ENCODE assay signal across 15 cellular contexts in genomic region chr4:182804131-182804530, GRCh38.
DNase-seq lines count a peak whose midpoint lies in the region; TF ChIP-seq lines count a peak whose summit lies in the region.
"Had no signal": no experiment of that assay in that cellular context is flagged by ENCODE, and none has a peak within 500 bp of the region (broad histone marks: within the 10 kb centered on the region; RNA-seq: fewer than 3 reads in every experiment).

No MANE protein-coding gene starts in this region.

- no peak overlapping the region for H4K91ac ChIP-seq in neuronal stem cell (ENCODE audit: low read depth, low read length, poor library complexity)

- no peak overlapping the region for H3K9ac ChIP-seq in endodermal cell (ENCODE audit: extremely low read depth, low read length, poor library complexity, severe bottlenecking)
- no peak overlapping the region for H3K9ac ChIP-seq in neuronal stem cell (ENCODE audit: low read depth, low read length, poor library complexity)

- H3K27me3 Mint-ChIP-seq in endodermal cell (ENCODE audit: insufficient read depth), result peaks cover 5% of the 10 kb centered on the region

- H2AK5ac ChIP-seq in neuronal stem cell (ENCODE audit: low read depth, low read length), result no peak overlapping the region

- WGBS in endodermal cell (ENCODE audit: insufficient coverage in 1 of 2, insufficient read length in 1 of 2), 2 experiments, result 64 to 85% methylated on average over 2 to 8 of the region's 8 CpGs
- WGBS in neuronal stem cell (ENCODE audit: extremely low coverage in 2 of 2, insufficient read length in 2 of 2, insufficient replicate concordance in 1 of 2), 2 donors, result no CpG with 5 or more reads among the region's 8 CpGs
- 76% methylated on average over 8 of the region's 8 CpGs for WGBS in prostate gland

- H3K27ac Mint-ChIP-seq in endodermal cell, result no peak overlapping the region
- H3K27ac Mint-ChIP-seq: CD4-positive, alpha-beta memory T cell; GM23338 had no signal

- H3K4me1 ChIP-seq in endodermal cell (ENCODE audit: control insufficient read depth, insufficient read depth, low read length) (no peaks in the 10 kb centered on the region), neuronal stem cell (ENCODE audit: control insufficient read depth in 2 of 2, insufficient read depth in 1 of 2, low read depth in 1 of 2, low read length in 2 of 2) (peaks cover 0 to 8% of the 10 kb centered on the region in 2 donors), prostate gland (replicated peaks) (no peaks in the 10 kb centered on the region)

- H4K8ac ChIP-seq in neuronal stem cell (ENCODE audit: low read depth, low read length), result no peak overlapping the region

- no peak overlapping the region for H2BK5ac ChIP-seq in neuronal stem cell (ENCODE audit: low read length)

- CTCF ChIA-PET in HEK293T (lab: Yijun Ruan, JAX), result no interaction called here

- peaks cover 15% of the 10 kb centered on the region for H3K36me3 ChIP-seq in endodermal cell (ENCODE audit: control insufficient read depth, insufficient read depth, low read length)
- peaks cover 17 to 34% of the 10 kb centered on the region in 2 donors for H3K36me3 ChIP-seq in neuronal stem cell (replicated peaks in 1 of 2; ENCODE audit: control insufficient read depth in 2 of 2, insufficient read depth in 2 of 2, low read length in 2 of 2)
- no peaks in the 10 kb centered on the region for H3K36me3 ChIP-seq in prostate gland

- no peak overlapping the region for H3K4me3 Mint-ChIP-seq in endodermal cell
- H3K4me3 Mint-ChIP-seq: CD4-positive, alpha-beta memory T cell; GM23338 had no signal

- H3K27ac ChIP-seq in endodermal cell (ENCODE audit: low read depth, low read length) (no peak overlapping the region), neuronal stem cell (replicated peaks; ENCODE audit: low read length) (no peak overlapping the region), prostate gland (no peak overlapping the region)

- H3K36me3 Mint-ChIP-seq in endodermal cell (ENCODE audit: low read depth), result peaks cover 21% of the 10 kb centered on the region

- no peak overlapping the region for H2BK15ac ChIP-seq in neuronal stem cell (ENCODE audit: low read length)

- H3K14ac ChIP-seq in neuronal stem cell (ENCODE audit: low read length), result no peak overlapping the region

- intact Hi-C loops in prostate gland (cut with DNase I), result loop anchor here (10.0 kb wide), 1 partner anchor 1239 kb away; no protein-coding TSS in a partner anchor

- H3K18ac ChIP-seq in neuronal stem cell (ENCODE audit: low read length), result peak overlapping the region; percentile 67

- H3K4me3 ChIP-seq in endodermal cell (ENCODE audit: low read length) (no peak overlapping the region), neuronal stem cell (ENCODE audit: low read length in 2 of 2) (no peak overlapping the region), prostate gland (no peak overlapping the region)
- H3K4me3 ChIP-seq: GM23338, HAP-1 had no signal

- no peak overlapping the region for H3K23ac ChIP-seq in neuronal stem cell (ENCODE audit: low read depth, low read length, poor library complexity)

- H2BK12ac ChIP-seq in neuronal stem cell (ENCODE audit: low read length), result no peak overlapping the region

- H2AFZ ChIP-seq in neuronal stem cell (ENCODE audit: low read length), result no peak overlapping the region
- H2AFZ ChIP-seq: GM23338 had no signal

- H3K9me3 Mint-ChIP-seq in endodermal cell, result peaks cover 10% of the 10 kb centered on the region

- DNase-seq in endodermal cell (peak; percentile 42), left kidney (ENCODE audit: low read depth, low spot score) (peak; percentile 35), neuronal stem cell (ENCODE audit: low spot score) (no peak), prostate gland (ENCODE audit: low spot score) (no peak), HEK293T (ENCODE audit: extremely low spot score) (no peak), middle frontal gyrus (ENCODE audit: extremely low spot score, low spot score) (no peak)
- DNase-seq: C1 segment of cervical spinal cord; Calu3; CD4-positive, alpha-beta memory T cell; COR-L47; DMS53; DMS79 treated with DMSO at 0.1 percent for 48 hours; GF-D8 had no signal

- H3K9me3 ChIP-seq in endodermal cell (ENCODE audit: control insufficient read depth, low read length) (peaks cover 5% of the 10 kb centered on the region), neuronal stem cell (replicated peaks in 1 of 2; ENCODE audit: control insufficient read depth in 2 of 2, insufficient read depth in 1 of 2, low read depth in 1 of 2, low read length in 2 of 2) (peaks cover 14 to 26% of the 10 kb centered on the region in 2 donors), prostate gland (no peaks in the 10 kb centered on the region)
- H3K9me3 ChIP-seq: HAP-1 had no signal

- peaks cover 26% of the 10 kb centered on the region for H3K4me1 Mint-ChIP-seq in endodermal cell

- H3K4me2 ChIP-seq in neuronal stem cell (ENCODE audit: insufficient read depth, low read length, poor library complexity, severe bottlenecking), result no peak overlapping the region
- H3K4me2 ChIP-seq: GM23338 had no signal

- POLR2A ChIA-PET in HEK293T (lab: Yijun Ruan, JAX), result no interaction called here

- H3K27me3 ChIP-seq in endodermal cell (ENCODE audit: control insufficient read depth, insufficient read depth, low read length, poor library complexity, severe bottlenecking) (peaks cover 6% of the 10 kb centered on the region), neuronal stem cell (ENCODE audit: control insufficient read depth in 3 of 3, insufficient read depth in 3 of 3, low read depth in 1 of 3, low read length in 3 of 3) (peaks cover 0 to 6% (median 0%) of the 10 kb centered on the region in 3 experiments), prostate gland (replicated peaks; ENCODE audit: insufficient read depth) (no peaks in the 10 kb centered on the region)

- peaks cover 7% of the 10 kb centered on the region for H3K79me1 ChIP-seq in neuronal stem cell (ENCODE audit: low read depth, low read length)

- H3K4ac ChIP-seq in neuronal stem cell (ENCODE audit: low read length), result no peak overlapping the region

- TF ChIP-seq CTCF in endodermal cell (conservative IDR thresholded peaks at IDR 0.05), result no peak
- no peak for TF ChIP-seq CTCF in prostate gland (IDR thresholded peaks at IDR 0.05)

- H2BK120ac ChIP-seq in neuronal stem cell (ENCODE audit: low read depth, low read length), result no peak overlapping the region

- no peak for TF ChIP-seq POLR2A in prostate gland (IDR thresholded peaks at IDR 0.05)

TF ChIP-seq in HEK293T, 16 proteins besides CTCF, POLR2A, EP300 and RAD21:
- TF ChIP-seq NFRKB (IDR thresholded peaks at IDR 0.05), result no peak

Comparison
In these comparisons a context has a peak if more than half of its experiments do, and no peak if none do; other contexts are left out.
1. DNase-seq: peak in endodermal cell (single experiment) and left kidney (single experiment); none in neuronal stem cell (single experiment), prostate gland (single experiment), HEK293T (single experiment) and middle frontal gyrus (single experiment).